Comparison of ENCODE assay signal across 1 cellular context in the genomic region with DNA sequence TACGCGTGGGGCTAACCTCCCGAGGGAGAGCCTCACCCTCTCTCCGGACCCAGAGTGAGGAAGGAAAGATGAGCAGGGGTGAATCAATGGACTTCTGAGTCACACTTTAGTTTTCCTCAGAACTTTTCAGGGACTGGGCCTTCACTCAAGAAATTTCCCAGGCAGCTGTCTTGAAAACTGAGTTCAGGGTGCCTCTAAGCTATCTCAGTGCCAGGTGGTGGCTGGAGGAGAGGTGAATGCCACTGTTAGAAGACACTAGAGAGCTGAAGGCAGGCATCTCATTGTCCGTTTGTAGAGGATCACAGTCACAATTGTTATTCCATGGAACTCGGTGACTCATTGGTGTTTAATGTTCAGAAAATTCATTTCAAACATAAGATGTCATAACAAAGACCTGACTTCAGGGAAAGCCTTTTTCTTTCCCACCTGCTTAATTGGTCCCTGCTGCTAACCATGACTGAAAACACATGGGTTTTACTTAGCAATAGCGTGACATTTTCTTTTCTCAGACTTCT.
A peak's percentile ranks its signal among the peaks of the same experiment; 100 is the strongest.
TF ChIP-seq lines count a peak whose summit lies in the region.

No MANE protein-coding gene starts in this region.

TF ChIP-seq in HEK293, 187 proteins besides CTCF, POLR2A, EP300 and RAD21 (continued from another document):
- TF ChIP-seq ZNF148 (tag by site-specific recombination; IDR thresholded peaks at IDR 0.05; ENCODE audit: borderline replicate concordance) (no peak), ZNF23 (tag by site-specific recombination; IDR thresholded peaks at IDR 0.05; ENCODE audit: borderline replicate concordance) (no peak), YY2 (tag by site-specific recombination; IDR thresholded peaks at IDR 0.05) (no peak), ZNF184 (tag by site-specific recombination; IDR thresholded peaks at IDR 0.05) (no peak), ZNF600 (tag by site-specific recombination; IDR thresholded peaks at IDR 0.05) (peak; percentile 24; the same call in 1 of the 2 replicates), ZNF664 (tag by site-specific recombination; IDR thresholded peaks at IDR 0.05) (no peak), ZNF660 (tag by site-specific recombination; IDR thresholded peaks at IDR 0.05) (no peak)
